In the genomic region with DNA sequence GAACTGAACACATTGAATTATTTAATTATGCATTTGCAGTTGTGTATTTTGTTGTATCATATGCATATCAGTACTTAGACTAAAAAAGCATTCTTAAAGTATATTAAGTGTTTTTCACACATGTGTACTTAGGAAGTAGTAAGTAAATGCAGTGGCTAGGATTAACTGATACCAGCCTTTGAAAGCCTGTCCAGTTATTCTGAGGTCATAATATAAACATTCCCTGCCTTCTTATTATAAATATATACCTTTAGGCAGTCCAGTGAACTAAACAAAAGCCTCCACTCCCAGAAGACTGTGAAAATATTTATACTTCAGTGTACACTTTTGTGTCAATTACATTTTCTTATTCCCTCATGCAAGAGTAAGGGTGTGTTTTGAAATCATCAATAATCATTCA, we compare ENCODE assay signal across 27 cellular contexts.
"Had no signal": no experiment of that assay in that cellular context is flagged by ENCODE, and none has a peak within 500 bp of the region (broad histone marks: within the 10 kb centered on the region; RNA-seq: fewer than 3 reads in every experiment).

No MANE protein-coding gene starts in this region.

- H3K4me1 ChIP-seq: parathyroid adenoma, right atrium auricular region, right lobe of liver, transverse colon, vagina had no signal

- H3K27ac ChIP-seq: hepatocyte, left lung, lower lobe of right lung, parathyroid adenoma, right atrium auricular region, right lobe of liver, transverse colon, upper lobe of left lung, vagina had no signal

- H2AFZ ChIP-seq: hepatocyte, parathyroid adenoma had no signal

- H3K4me1 Mint-ChIP-seq: stimulated activated memory B cell treated with anti-CD40 and anti-IgM and Interleukin-4, amounts not matched to agents 10 μg/mL and 1 μg/mL and 100 μg/mL, for 72 hours had no signal

- H3K9ac ChIP-seq: parathyroid adenoma had no signal

- H3K4me2 ChIP-seq: hepatocyte, smooth muscle cell had no signal

- H3K9me3 Mint-ChIP-seq: nephron; neural crest cell; stimulated activated memory B cell treated with anti-CD40 and anti-IgM and Interleukin-4, amounts not matched to agents 10 μg/mL and 1 μg/mL and 100 μg/mL, for 72 hours; stimulated activated naive CD8-positive, alpha-beta T cell treated with anti-CD3 and anti-CD28 coated beads, Interleukin-15, amount 100 ng/mL, for 72 hours had no signal

- H3K4me3 Mint-ChIP-seq: naive thymus-derived CD4-positive, alpha-beta T cell; nephron; neural crest cell; stimulated activated memory B cell treated with anti-CD40 and anti-IgM and Interleukin-4, amounts not matched to agents 10 μg/mL and 1 μg/mL and 100 μg/mL, for 72 hours; stimulated activated naive CD8-positive, alpha-beta T cell treated with anti-CD3 and anti-CD28 coated beads, Interleukin-15, amount 100 ng/mL, for 72 hours had no signal

- DNase-seq: kidney; left colon; left lung; lower lobe of right lung; midbrain; mucosa of descending colon; naive thymus-derived CD4-positive, alpha-beta T cell; nucleus accumbens; right lobe of liver; stimulated activated CD4-positive, alpha-beta T cell treated with anti-CD3 and anti-CD28 coated beads, Interleukin-1b, Interleukin-23, amount 100 ng/mL, for 48 hours; stimulated activated CD4-positive, alpha-beta T cell treated with anti-CD3 and anti-CD28 coated beads, Interleukin-2, amount 100 ng/mL, for 48 hours; stimulated activated CD4-positive, alpha-beta T cell treated with anti-CD3 and anti-CD28 coated beads, Interleukin-4, amount 100 ng/mL, for 4 hours; stimulated activated CD8-positive, alpha-beta memory T cell treated with anti-CD3 and anti-CD28 coated beads, Interleukin-4, amount 100 ng/mL, for 48 hours; stimulated activated naive CD4-positive, alpha-beta T cell treated with Interleukin-2 at 50 U/mL for 16 hours; stimulated activated naive CD8-positive, alpha-beta T cell treated with anti-CD3 and anti-CD28 coated beads, Interleukin-15, amount 100 ng/mL, for 72 hours; substantia nigra; transverse colon; upper lobe of left lung had no signal

- H3K27me3 ChIP-seq: hepatocyte, left lung, right atrium auricular region, right lobe of liver, transverse colon, upper lobe of left lung, vagina had no signal

- H3K36me3 ChIP-seq: right atrium auricular region, right lobe of liver had no signal

- ATAC-seq: left colon; left lung; lower lobe of right lung; mucosa of descending colon; naive thymus-derived CD4-positive, alpha-beta T cell; right lobe of liver; stimulated activated memory B cell treated with anti-CD40 and anti-IgM and Interleukin-4, amounts not matched to agents 10 μg/mL and 1 μg/mL and 100 μg/mL, for 72 hours; stimulated activated naive CD8-positive, alpha-beta T cell treated with anti-CD3 and anti-CD28 coated beads, Interleukin-15, amount 100 ng/mL, for 72 hours had no signal

- H3K4me3 ChIP-seq: hepatocyte, left lung, lower lobe of right lung, mucosa of descending colon, right atrium auricular region, right lobe of liver, smooth muscle cell, transverse colon, upper lobe of left lung, vagina had no signal

- H3K27me3 Mint-ChIP-seq: naive thymus-derived CD4-positive, alpha-beta T cell; stimulated activated memory B cell treated with anti-CD40 and anti-IgM and Interleukin-4, amounts not matched to agents 10 μg/mL and 1 μg/mL and 100 μg/mL, for 72 hours; stimulated activated naive CD8-positive, alpha-beta T cell treated with anti-CD3 and anti-CD28 coated beads, Interleukin-15, amount 100 ng/mL, for 72 hours had no signal

- FAIRE-seq: islet of Langerhans, kidney had no signal

- H3K79me2 ChIP-seq: hepatocyte, parathyroid adenoma had no signal

- H3K9me3 ChIP-seq: left lung, lower lobe of right lung, mucosa of descending colon, right atrium auricular region, right lobe of liver, transverse colon, upper lobe of left lung, vagina had no signal

- H3K27ac Mint-ChIP-seq: nephron; stimulated activated memory B cell treated with anti-CD40 and anti-IgM and Interleukin-4, amounts not matched to agents 10 μg/mL and 1 μg/mL and 100 μg/mL, for 72 hours; stimulated activated naive CD8-positive, alpha-beta T cell treated with anti-CD3 and anti-CD28 coated beads, Interleukin-15, amount 100 ng/mL, for 72 hours had no signal
